Comparison of ENCODE assay signal across 1 cellular context in the genomic region with DNA sequence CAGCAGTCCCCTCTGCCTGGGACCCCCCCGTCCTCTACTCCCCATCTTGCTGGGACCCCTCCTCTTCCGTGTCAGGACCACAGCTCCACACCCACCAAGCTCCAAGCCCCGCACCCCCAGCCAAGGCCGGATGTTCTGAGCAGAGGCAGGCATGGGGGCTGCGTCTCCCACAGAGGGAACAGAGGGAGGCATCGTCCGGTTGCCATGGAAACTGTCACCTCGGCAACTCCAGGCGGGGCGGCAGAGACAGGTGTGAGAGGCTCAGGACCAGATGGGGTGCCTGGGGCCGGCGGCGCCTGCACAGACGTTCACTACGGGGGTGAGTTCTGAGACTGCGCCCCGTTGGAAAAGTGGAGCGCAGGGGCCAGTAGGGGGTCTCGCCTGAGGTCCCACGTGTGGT.
TF ChIP-seq lines count a peak whose summit lies in the region.

No MANE protein-coding gene starts in this region.

TF ChIP-seq in WTC11, 78 proteins besides CTCF, POLR2A, EP300 and RAD21 (continued from another document):
- TF ChIP-seq, protein P1, sequence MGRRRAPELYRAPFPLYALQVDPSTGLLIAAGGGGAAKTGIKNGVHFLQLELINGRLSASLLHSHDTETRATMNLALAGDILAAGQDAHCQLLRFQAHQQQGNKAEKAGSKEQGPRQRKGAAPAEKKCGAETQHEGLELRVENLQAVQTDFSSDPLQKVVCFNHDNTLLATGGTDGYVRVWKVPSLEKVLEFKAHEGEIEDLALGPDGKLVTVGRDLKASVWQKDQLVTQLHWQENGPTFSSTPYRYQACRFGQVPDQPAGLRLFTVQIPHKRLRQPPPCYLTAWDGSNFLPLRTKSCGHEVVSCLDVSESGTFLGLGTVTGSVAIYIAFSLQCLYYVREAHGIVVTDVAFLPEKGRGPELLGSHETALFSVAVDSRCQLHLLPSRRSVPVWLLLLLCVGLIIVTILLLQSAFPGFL (CRISPR knock-in tag; IDR thresholded peaks at IDR 0.05; ENCODE audit: borderline replicate concordance), result no peak
- TF ChIP-seq ETV6 (CRISPR knock-in tag; IDR thresholded peaks at IDR 0.05), result no peak
- no peak for TF ChIP-seq TEAD4 (CRISPR knock-in tag; IDR thresholded peaks at IDR 0.05)
- TF ChIP-seq TCF7 (CRISPR knock-in tag; IDR thresholded peaks at IDR 0.05; ENCODE audit: low read depth), result no peak
- TF ChIP-seq, protein P2, sequence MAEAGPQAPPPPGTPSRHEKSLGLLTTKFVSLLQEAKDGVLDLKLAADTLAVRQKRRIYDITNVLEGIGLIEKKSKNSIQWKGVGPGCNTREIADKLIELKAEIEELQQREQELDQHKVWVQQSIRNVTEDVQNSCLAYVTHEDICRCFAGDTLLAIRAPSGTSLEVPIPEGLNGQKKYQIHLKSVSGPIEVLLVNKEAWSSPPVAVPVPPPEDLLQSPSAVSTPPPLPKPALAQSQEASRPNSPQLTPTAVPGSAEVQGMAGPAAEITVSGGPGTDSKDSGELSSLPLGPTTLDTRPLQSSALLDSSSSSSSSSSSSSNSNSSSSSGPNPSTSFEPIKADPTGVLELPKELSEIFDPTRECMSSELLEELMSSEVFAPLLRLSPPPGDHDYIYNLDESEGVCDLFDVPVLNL (CRISPR knock-in tag; IDR thresholded peaks at IDR 0.05; ENCODE audit: borderline replicate concordance, low read depth), result no peak
- TF ChIP-seq SOX15 (CRISPR knock-in tag; IDR thresholded peaks at IDR 0.05), result no peak
- TF ChIP-seq SP1 (CRISPR knock-in tag; conservative IDR thresholded peaks at IDR 0.05), result no peak
- TF ChIP-seq, protein P3, sequence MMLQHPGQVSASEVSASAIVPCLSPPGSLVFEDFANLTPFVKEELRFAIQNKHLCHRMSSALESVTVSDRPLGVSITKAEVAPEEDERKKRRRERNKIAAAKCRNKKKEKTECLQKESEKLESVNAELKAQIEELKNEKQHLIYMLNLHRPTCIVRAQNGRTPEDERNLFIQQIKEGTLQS (CRISPR knock-in tag; conservative IDR thresholded peaks at IDR 0.05), result no peak
- no peak for TF ChIP-seq MXD4 (CRISPR knock-in tag; IDR thresholded peaks at IDR 0.05; ENCODE audit: borderline replicate concordance)
- no peak for TF ChIP-seq ZNF423 (CRISPR knock-in tag; IDR thresholded peaks at IDR 0.05)
- TF ChIP-seq, protein P4, sequence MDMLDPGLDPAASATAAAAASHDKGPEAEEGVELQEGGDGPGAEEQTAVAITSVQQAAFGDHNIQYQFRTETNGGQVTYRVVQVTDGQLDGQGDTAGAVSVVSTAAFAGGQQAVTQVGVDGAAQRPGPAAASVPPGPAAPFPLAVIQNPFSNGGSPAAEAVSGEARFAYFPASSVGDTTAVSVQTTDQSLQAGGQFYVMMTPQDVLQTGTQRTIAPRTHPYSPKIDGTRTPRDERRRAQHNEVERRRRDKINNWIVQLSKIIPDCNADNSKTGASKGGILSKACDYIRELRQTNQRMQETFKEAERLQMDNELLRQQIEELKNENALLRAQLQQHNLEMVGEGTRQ (CRISPR knock-in tag; IDR thresholded peaks at IDR 0.05), result no peak
- TF ChIP-seq, protein P5, sequence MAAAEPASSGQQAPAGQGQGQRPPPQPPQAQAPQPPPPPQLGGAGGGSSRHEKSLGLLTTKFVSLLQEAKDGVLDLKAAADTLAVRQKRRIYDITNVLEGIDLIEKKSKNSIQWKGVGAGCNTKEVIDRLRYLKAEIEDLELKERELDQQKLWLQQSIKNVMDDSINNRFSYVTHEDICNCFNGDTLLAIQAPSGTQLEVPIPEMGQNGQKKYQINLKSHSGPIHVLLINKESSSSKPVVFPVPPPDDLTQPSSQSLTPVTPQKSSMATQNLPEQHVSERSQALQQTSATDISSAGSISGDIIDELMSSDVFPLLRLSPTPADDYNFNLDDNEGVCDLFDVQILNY (CRISPR knock-in tag; IDR thresholded peaks at IDR 0.05), result no peak
- no peak for TF ChIP-seq FOXJ3 (CRISPR knock-in tag; IDR thresholded peaks at IDR 0.05; ENCODE audit: borderline replicate concordance)
- no peak for TF ChIP-seq CBFB (CRISPR knock-in tag; IDR thresholded peaks at IDR 0.05; ENCODE audit: low read depth)
